In genomic region chr13:43878897-43879322, GRCh38 we compare ENCODE assay signal across 8 cellular contexts. TPM values are rescaled to one million over a fixed set of nuclear protein-coding genes. Genes with fewer than 3 reads are reported as not detected.
DNase-seq lines count a peak whose midpoint lies in the region; ATAC-seq, FAIRE-seq and TF ChIP-seq lines count a peak whose summit lies in the region.

No MANE protein-coding gene starts in this region.

- ATAC-seq in HG02852 (IDR thresholded peaks at IDR 0.05; ENCODE audit: unreplicated experiment): peak; percentile 37
- peak; percentile 80 to 85 (median 84) for ATAC-seq in psoas muscle

- H3K4me3 ChIP-seq in AG04450 (ENCODE audit: low read depth, low read length) (peak overlapping the region; percentile 72), OCI-LY1 (ENCODE audit: low read depth, low read length, poor library complexity, severe bottlenecking) (peak overlapping the region; percentile 95), astrocyte of the spinal cord (ENCODE audit: low read depth, low read length) (peak overlapping the region; percentile 68), psoas muscle (peak overlapping the region; percentile 89)

- 0 to 4% (median 2%) methylated on average over 13 to 30 of the region's 30 CpGs for WGBS in psoas muscle, 3 donors

- peak; percentile 26 for DNase-seq in AG04450 (ENCODE audit: low read depth, low spot score)
- DNase-seq in GM12892 (ENCODE audit: insufficient read length): peak; percentile 15
- DNase-seq in astrocyte of the spinal cord (ENCODE audit: low read depth, low spot score): peak; percentile 67
- peak; percentile 43 to 74 for DNase-seq in hippocampal formation (lab: John Stamatoyannopoulos, UW)
- DNase-seq in psoas muscle: peak; percentile 81 to 88
- DNase-seq in NCI-H2081 treated with DMSO at 0.1 percent for 48 hours (lab: John Stamatoyannopoulos, UW): no peak

- H3K4me1 ChIP-seq in OCI-LY1 (ENCODE audit: insufficient read depth, low read length, severe bottlenecking) (peaks cover 39% of the 10 kb centered on the region), psoas muscle (no peaks in the 10 kb centered on the region)

- no peak for FAIRE-seq in GM12892 (lab: Jason Lieb, UNC)

- no peaks in the 10 kb centered on the region for H3K9me3 ChIP-seq in AG04450 (ENCODE audit: control insufficient read depth, insufficient read depth, low read length)
- no peaks in the 10 kb centered on the region for H3K9me3 ChIP-seq in OCI-LY1 (ENCODE audit: low read length)
- no peaks in the 10 kb centered on the region for H3K9me3 ChIP-seq in psoas muscle

- POLR2A ChIA-PET in AG04450 (lab: Yijun Ruan, JAX): interaction anchor here (0.6 to 1.5 kb wide), 8 partner anchors 9 to 996 kb away, joined by 3 to 8 read pairs (median 4); no protein-coding TSS in a partner anchor

- in situ Hi-C loops in astrocyte of the spinal cord (cut with HindIII; ENCODE audit: low sequenced_read_pairs): no loop called here

- H3F3A ChIP-seq in OCI-LY1 (ENCODE audit: insufficient read depth, low read length): peaks cover 6% of the 10 kb centered on the region; the same call in 1 of the 2 replicates

- H2AFZ ChIP-seq in OCI-LY1 (ENCODE audit: low read length): no peak overlapping the region

- H3K4me2 ChIP-seq in OCI-LY1 (ENCODE audit: low read length): peak overlapping the region; percentile 85

- no peaks in the 10 kb centered on the region for H3K9me2 ChIP-seq in OCI-LY1 (ENCODE audit: low read depth, low read length)

- TF ChIP-seq CTCF in AG04450 (IDR thresholded peaks at IDR 0.05; ENCODE audit: low read depth, low read length): no peak
- TF ChIP-seq CTCF in OCI-LY1 (IDR thresholded peaks at IDR 0.05; ENCODE audit: low read length): no peak
- TF ChIP-seq CTCF in astrocyte of the spinal cord (IDR thresholded peaks at IDR 0.05; ENCODE audit: low read depth, low read length): no peak
- no peak for TF ChIP-seq CTCF in psoas muscle (IDR thresholded peaks at IDR 0.05)

- H3K36me3 ChIP-seq in OCI-LY1 (ENCODE audit: insufficient read depth, low read length) (peaks cover 4% of the 10 kb centered on the region; the same call in 1 of the 2 replicates), psoas muscle (ENCODE audit: insufficient read depth in 1 of 2, low read depth in 1 of 2) (no peaks in the 10 kb centered on the region)

- TF ChIP-seq POLR2A in GM12892 (IDR thresholded peaks at IDR 0.05; ENCODE audit: low read depth, low read length): no peak

- no peaks in the 10 kb centered on the region for H4K20me1 ChIP-seq in OCI-LY1 (ENCODE audit: insufficient read depth, low read length)

- H3K79me2 ChIP-seq in OCI-LY1 (ENCODE audit: insufficient read depth, low read length): no peaks in the 10 kb centered on the region

- intact Hi-C loops in psoas muscle (cut with DNase I): loop anchor here (10.0 kb wide), 3 partner anchors 574 to 914 kb away; no protein-coding TSS in a partner anchor

- no peaks in the 10 kb centered on the region for H3K27me3 ChIP-seq in AG04450 (ENCODE audit: control insufficient read depth, insufficient read depth, low read length)
- H3K27me3 ChIP-seq in OCI-LY1 (ENCODE audit: insufficient read depth, low read length): no peaks in the 10 kb centered on the region
- no peaks in the 10 kb centered on the region for H3K27me3 ChIP-seq in psoas muscle (ENCODE audit: insufficient read depth in 3 of 3, low read length in 2 of 3)

- CTCF ChIA-PET in AG04450 (lab: Charles Lee): interaction anchor here (0.7 to 1.4 kb wide), 3 partner anchors 15 to 1685 kb away, joined by 3 read pairs; no protein-coding TSS in a partner anchor

- H3K9ac ChIP-seq in OCI-LY1 (ENCODE audit: low read length): peak overlapping the region; percentile 92

- H3K27ac ChIP-seq in AG04450 (ENCODE audit: low read depth, low read length) (peak overlapping the region; percentile 86), OCI-LY1 (ENCODE audit: low read depth, low read length, poor library complexity, severe bottlenecking) (peak overlapping the region; percentile 66), psoas muscle (peak overlapping the region; percentile 85)

RNA-seq across cellular contexts. Expression of gene CCDC122, which starts 0.6 kb away (rescaled TPM):
- 1.6 and 1.7 TPM in 2 replicates for polyA plus RNA-seq in AG04450 (2011; rRNA removed)
- 0.74 and 1.1 TPM in 2 replicates for polyA minus RNA-seq in AG04450 (2011; rRNA and poly(A)+ RNA removed)
- 3.3 TPM for polyA plus RNA-seq in GM12892 (2012; ENCODE audit: missing spikeins)
- 1 to 10 TPM in 2 of 4 donors, under 1 TPM in 2; 0.63 to 1.6 (median 0.97) TPM for total RNA-seq in psoas muscle
- 1 to 10 TPM in 1 of 3 donors, under 1 TPM in 2; 0.15 to 1.3 (median 0.70) TPM for polyA plus RNA-seq in psoas muscle

RNA-seq across cellular contexts. Expression of gene LACC1, which starts 0.8 kb away (rescaled TPM):
- polyA plus RNA-seq in AG04450 (2011; rRNA removed): 9.0 and 11.7 TPM in 2 replicates
- polyA minus RNA-seq in AG04450 (2011; rRNA and poly(A)+ RNA removed): 1.2 and 3.2 TPM in 2 replicates
- 1.8 TPM for polyA plus RNA-seq in GM12892 (2012; ENCODE audit: missing spikeins)
- total RNA-seq in psoas muscle: 1 to 10 TPM; 1.2 to 2.4 (median 1.8) TPM
- polyA plus RNA-seq in psoas muscle: 1 to 10 TPM in 2 of 3 donors, under 1 TPM in 1; 0.35 to 3.2 (median 2.9) TPM
